Comparison of ENCODE assay signal across 1 cellular context in the genomic region with DNA sequence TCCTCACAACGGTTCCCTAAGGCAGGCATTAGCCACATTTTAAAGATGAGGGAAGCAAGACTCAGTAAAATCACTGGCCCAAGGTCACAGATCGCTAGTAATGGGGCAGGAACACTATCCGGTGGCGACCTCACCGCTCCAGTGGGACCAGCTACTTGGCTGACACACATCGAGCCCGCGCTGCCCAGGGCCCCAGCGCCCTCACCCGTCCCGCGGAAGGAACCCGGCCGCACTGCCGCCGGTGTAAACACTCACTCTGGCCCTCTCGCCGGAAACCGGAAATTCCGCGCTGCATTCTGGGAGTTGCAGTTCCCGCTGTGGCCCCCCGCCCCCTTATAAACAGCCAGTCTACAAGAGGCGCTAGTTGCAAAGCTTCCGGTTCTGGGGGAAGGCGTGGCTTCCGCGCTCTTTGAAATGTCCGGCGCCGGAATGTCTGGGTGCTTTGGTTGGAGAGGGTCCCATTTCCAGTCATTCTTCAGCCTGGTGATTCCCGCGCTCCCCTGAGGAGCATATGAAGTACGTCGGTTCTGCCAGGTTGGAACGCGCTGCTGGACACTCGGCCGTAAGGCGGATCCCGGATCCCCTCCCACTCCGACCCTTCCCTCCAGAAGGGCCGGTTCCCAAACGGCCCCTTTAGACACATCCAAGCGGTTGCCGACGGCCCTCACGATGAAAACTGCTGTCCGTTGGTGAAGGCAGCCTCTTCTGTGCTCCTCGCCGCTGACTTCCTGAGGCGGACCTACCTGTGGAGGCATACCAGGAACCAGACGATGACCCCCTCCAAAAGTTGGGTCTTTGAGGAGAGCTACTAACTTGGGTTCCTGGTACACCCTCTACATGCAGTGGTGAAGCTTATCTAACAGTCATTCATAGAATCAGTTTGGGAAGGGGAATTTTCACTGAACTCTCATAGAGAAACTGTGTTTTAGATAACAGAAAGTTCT.
TF ChIP-seq lines count a peak whose summit lies in the region.

A gene with protein sequence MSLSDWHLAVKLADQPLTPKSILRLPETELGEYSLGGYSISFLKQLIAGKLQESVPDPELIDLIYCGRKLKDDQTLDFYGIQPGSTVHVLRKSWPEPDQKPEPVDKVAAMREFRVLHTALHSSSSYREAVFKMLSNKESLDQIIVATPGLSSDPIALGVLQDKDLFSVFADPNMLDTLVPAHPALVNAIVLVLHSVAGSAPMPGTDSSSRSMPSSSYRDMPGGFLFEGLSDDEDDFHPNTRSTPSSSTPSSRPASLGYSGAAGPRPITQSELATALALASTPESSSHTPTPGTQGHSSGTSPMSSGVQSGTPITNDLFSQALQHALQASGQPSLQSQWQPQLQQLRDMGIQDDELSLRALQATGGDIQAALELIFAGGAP (minus strand): TSS at position 258 of the 944 bp plus-strand sequence. CDS start 2,293 bp downstream, outside the sequence.

TF ChIP-seq in HEK293, 187 proteins besides CTCF, POLR2A, EP300 and RAD21 (continued from another document):
- TF ChIP-seq, protein P1, sequence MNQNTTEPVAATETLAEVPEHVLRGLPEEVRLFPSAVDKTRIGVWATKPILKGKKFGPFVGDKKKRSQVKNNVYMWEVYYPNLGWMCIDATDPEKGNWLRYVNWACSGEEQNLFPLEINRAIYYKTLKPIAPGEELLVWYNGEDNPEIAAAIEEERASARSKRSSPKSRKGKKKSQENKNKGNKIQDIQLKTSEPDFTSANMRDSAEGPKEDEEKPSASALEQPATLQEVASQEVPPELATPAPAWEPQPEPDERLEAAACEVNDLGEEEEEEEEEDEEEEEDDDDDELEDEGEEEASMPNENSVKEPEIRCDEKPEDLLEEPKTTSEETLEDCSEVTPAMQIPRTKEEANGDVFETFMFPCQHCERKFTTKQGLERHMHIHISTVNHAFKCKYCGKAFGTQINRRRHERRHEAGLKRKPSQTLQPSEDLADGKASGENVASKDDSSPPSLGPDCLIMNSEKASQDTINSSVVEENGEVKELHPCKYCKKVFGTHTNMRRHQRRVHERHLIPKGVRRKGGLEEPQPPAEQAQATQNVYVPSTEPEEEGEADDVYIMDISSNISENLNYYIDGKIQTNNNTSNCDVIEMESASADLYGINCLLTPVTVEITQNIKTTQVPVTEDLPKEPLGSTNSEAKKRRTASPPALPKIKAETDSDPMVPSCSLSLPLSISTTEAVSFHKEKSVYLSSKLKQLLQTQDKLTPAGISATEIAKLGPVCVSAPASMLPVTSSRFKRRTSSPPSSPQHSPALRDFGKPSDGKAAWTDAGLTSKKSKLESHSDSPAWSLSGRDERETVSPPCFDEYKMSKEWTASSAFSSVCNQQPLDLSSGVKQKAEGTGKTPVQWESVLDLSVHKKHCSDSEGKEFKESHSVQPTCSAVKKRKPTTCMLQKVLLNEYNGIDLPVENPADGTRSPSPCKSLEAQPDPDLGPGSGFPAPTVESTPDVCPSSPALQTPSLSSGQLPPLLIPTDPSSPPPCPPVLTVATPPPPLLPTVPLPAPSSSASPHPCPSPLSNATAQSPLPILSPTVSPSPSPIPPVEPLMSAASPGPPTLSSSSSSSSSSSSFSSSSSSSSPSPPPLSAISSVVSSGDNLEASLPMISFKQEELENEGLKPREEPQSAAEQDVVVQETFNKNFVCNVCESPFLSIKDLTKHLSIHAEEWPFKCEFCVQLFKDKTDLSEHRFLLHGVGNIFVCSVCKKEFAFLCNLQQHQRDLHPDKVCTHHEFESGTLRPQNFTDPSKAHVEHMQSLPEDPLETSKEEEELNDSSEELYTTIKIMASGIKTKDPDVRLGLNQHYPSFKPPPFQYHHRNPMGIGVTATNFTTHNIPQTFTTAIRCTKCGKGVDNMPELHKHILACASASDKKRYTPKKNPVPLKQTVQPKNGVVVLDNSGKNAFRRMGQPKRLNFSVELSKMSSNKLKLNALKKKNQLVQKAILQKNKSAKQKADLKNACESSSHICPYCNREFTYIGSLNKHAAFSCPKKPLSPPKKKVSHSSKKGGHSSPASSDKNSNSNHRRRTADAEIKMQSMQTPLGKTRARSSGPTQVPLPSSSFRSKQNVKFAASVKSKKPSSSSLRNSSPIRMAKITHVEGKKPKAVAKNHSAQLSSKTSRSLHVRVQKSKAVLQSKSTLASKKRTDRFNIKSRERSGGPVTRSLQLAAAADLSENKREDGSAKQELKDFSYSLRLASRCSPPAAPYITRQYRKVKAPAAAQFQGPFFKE (tag by site-specific recombination; IDR thresholded peaks at IDR 0.05; ENCODE audit: borderline replicate concordance), result no peak
- no peak for TF ChIP-seq MYNN (tag by site-specific recombination; IDR thresholded peaks at IDR 0.05; ENCODE audit: borderline replicate concordance)
